ENCODE assay signal across 9 cellular contexts in genomic region chr5:132776932-132777208, GRCh38. TPM values are rescaled to one million over a fixed set of nuclear protein-coding genes. Genes with fewer than 3 reads are reported as not detected.
DNase-seq lines count a peak whose midpoint lies in the region; FAIRE-seq and TF ChIP-seq lines count a peak whose summit lies in the region.
"Had no signal": no experiment of that assay in that cellular context is flagged by ENCODE, and none has a peak within 500 bp of the region (broad histone marks: within the 10 kb centered on the region; RNA-seq: fewer than 3 reads in every experiment).

No MANE protein-coding gene starts in this region.

- H3K4me3 Mint-ChIP-seq in H9, result peak overlapping the region in 1 of 2 experiments; percentile 17; a peak in 1 of 5 replicates

- no peak overlapping the region for H2BK15ac ChIP-seq in H9 (ENCODE audit: low read depth, low read length)

- FAIRE-seq in HTR-8/SVneo (lab: Jason Lieb, UNC), result no peak
- FAIRE-seq in frontal cortex (lab: Jason Lieb, UNC), result no peak

- peaks cover 74% of the 10 kb centered on the region for H3K27me3 Mint-ChIP-seq in H9 (ENCODE audit: low read depth)

- H3K56ac ChIP-seq in H9 (ENCODE audit: insufficient read length, low read depth, low read length), result no peak overlapping the region

- H3K9ac ChIP-seq in H9 (ENCODE audit: extremely low read depth, insufficient read length, low read length) (no peak overlapping the region), adipocyte (ENCODE audit: low read length) (peak overlapping the region; percentile 81)

- H3K9me3 ChIP-seq in H9 (ENCODE audit: control insufficient read depth, low read depth, low read length) (no peaks in the 10 kb centered on the region), adipocyte (ENCODE audit: control insufficient read depth, low read length) (no peaks in the 10 kb centered on the region), iPS-18c (ENCODE audit: control insufficient read depth, insufficient read depth, low read length) (no peaks in the 10 kb centered on the region)

- no peak overlapping the region for H2BK20ac ChIP-seq in H9 (ENCODE audit: low read depth, low read length, poor library complexity, severe bottlenecking)

- H3K23me2 ChIP-seq in H9 (ENCODE audit: insufficient read length, low read depth, low read length, poor library complexity, severe bottlenecking), result peaks cover 13% of the 10 kb centered on the region

- H3K27me3 ChIP-seq in H9 (ENCODE audit: insufficient read depth, low read length) (peaks cover 16% of the 10 kb centered on the region; the same call in 1 of the 2 replicates), adipocyte (replicated peaks; ENCODE audit: control insufficient read depth, insufficient read depth, low read length) (no peaks in the 10 kb centered on the region)

- peaks cover 21 to 24% of the 10 kb centered on the region in 2 experiments for H3K4me1 Mint-ChIP-seq in H9

- no peak overlapping the region for H4K5ac ChIP-seq in H9 (ENCODE audit: insufficient read length, low read depth, low read length)

- H3K18ac ChIP-seq in H9 (ENCODE audit: insufficient read length, low read depth, low read length), result no peak overlapping the region

- H3T11ph ChIP-seq in H9 (ENCODE audit: low read length), result no peak overlapping the region

- no peak overlapping the region for H4K91ac ChIP-seq in H9 (ENCODE audit: insufficient read length, low read depth, low read length)

- WGBS in H9 (ENCODE audit: extremely low coverage, insufficient read length, low lambda C conversion rate), result no CpG with 5 or more reads among the region's 41 CpGs

- H3K4me2 ChIP-seq in H9 (ENCODE audit: insufficient read depth, insufficient read length, low read length), result peak overlapping the region; percentile 67

- no peak overlapping the region for H3K4ac ChIP-seq in H9 (ENCODE audit: low read depth, low read length)

- H3K4me1 ChIP-seq in H9 (ENCODE audit: insufficient read depth, low read length) (peaks cover 6% of the 10 kb centered on the region; the same call in 1 of the 2 replicates), adipocyte (ENCODE audit: control insufficient read depth, insufficient read depth, low read length) (peaks cover 24% of the 10 kb centered on the region)

- H3K4me3 ChIP-seq in adipocyte (ENCODE audit: low read length), result peak overlapping the region; percentile 86
- peak overlapping the region; percentile 74 for H3K4me3 ChIP-seq in iPS-18c (ENCODE audit: insufficient read depth, low read depth, low read length)

- no peak overlapping the region for H2AK5ac ChIP-seq in H9 (ENCODE audit: insufficient read length, low read length)

- H3K79me2 ChIP-seq in H9 (ENCODE audit: insufficient read depth, low read length), result peaks cover 2% of the 10 kb centered on the region; the same call in 1 of the 2 replicates

- peaks cover 2% of the 10 kb centered on the region for H3K79me1 ChIP-seq in H9 (ENCODE audit: insufficient read depth, low read depth, low read length, poor library complexity, severe bottlenecking)

- H3K36me3 ChIP-seq in adipocyte (ENCODE audit: control insufficient read depth, insufficient read depth, low read length, severe bottlenecking), result no peaks in the 10 kb centered on the region

- H4K20me1 ChIP-seq in H9 (ENCODE audit: control insufficient read depth, insufficient read depth, insufficient read length), result no peaks in the 10 kb centered on the region

- no peak overlapping the region for H3K27ac Mint-ChIP-seq in H9
- H3K27ac Mint-ChIP-seq: activated naive CD4-positive, alpha-beta T cell treated with anti-CD3 and anti-CD28 coated beads for 36 hours had no signal

- DNase-seq in H9 (no peak), adipocyte (ENCODE audit: low read depth) (no peak), NCI-H2171 treated with DMSO at 0.1 percent for 48 hours (lab: John Stamatoyannopoulos, UW) (no peak), HTR-8/SVneo (ENCODE audit: insufficient read length, low spot score) (no peak), frontal cortex (ENCODE audit: low spot score in 2 of 2) (no peak), nucleus accumbens (lab: John Stamatoyannopoulos, UW) (no peak)

- no peaks in the 10 kb centered on the region for H3K36me3 Mint-ChIP-seq in H9 (ENCODE audit: insufficient read depth in 1 of 3, low read depth in 3 of 3)

- TF ChIP-seq CTCF in H9 (conservative IDR thresholded peaks at IDR 0.05), result no peak

- no peak overlapping the region for H3K14ac ChIP-seq in H9 (ENCODE audit: insufficient read depth, low read length)

- H2BK12ac ChIP-seq in H9 (ENCODE audit: insufficient read length, low read depth, low read length), result no peak overlapping the region

- no peak overlapping the region for H2BK120ac ChIP-seq in H9 (ENCODE audit: low read depth, low read length, poor library complexity, severe bottlenecking)

- no peaks in the 10 kb centered on the region; a peak in 1 of 5 replicates for H3K9me3 Mint-ChIP-seq in H9
- H3K9me3 Mint-ChIP-seq: activated naive CD4-positive, alpha-beta T cell treated with anti-CD3 and anti-CD28 coated beads for 36 hours had no signal

- no peak overlapping the region for H2BK5ac ChIP-seq in H9 (ENCODE audit: insufficient read length, low read length)

- no peak overlapping the region for H4K8ac ChIP-seq in H9 (replicated peaks; ENCODE audit: insufficient read length, low read depth, low read length)

- H3K23ac ChIP-seq in H9 (ENCODE audit: insufficient read length, low read depth, low read length), result no peak overlapping the region

- H3K27ac ChIP-seq in H9 (ENCODE audit: insufficient read length, low read depth, low read length) (no peak overlapping the region), temporal lobe (ENCODE audit: low read depth, low read length) (peak overlapping the region; percentile 94)

- H2AFZ ChIP-seq in H9 (ENCODE audit: low read length), result no peak overlapping the region

RNA-seq across cellular contexts. Expression of gene SEPTIN8, which starts 0.2 kb away (rescaled TPM):
- total RNA-seq in H9 (2021) (36.0 and 38.2 TPM in 2 replicates), temporal lobe (27.3 TPM), frontal cortex (28.1 TPM)

RNA-seq across cellular contexts. Expression of gene CCNI2, which starts 29.6 kb away (rescaled TPM):
- total RNA-seq in H9 (2021), result 0.57 and 0.90 TPM in 2 replicates
- total RNA-seq in temporal lobe, result under 0.01 TPM
- 1.6 TPM for total RNA-seq in frontal cortex

RNA-seq across cellular contexts. Expression of gene SOWAHA, which starts 36.2 kb away (rescaled TPM):
- 0.20 and 0.31 TPM in 2 replicates for total RNA-seq in H9 (2021)
- 4.7 TPM for total RNA-seq in temporal lobe
- 4.5 TPM for total RNA-seq in frontal cortex
- total RNA-seq: activated naive CD4-positive, alpha-beta T cell treated with anti-CD3 and anti-CD28 coated beads for 36 hours had no signal

RNA-seq across cellular contexts. Expression of gene KIF3A, which starts 39.5 kb away (rescaled TPM):
- total RNA-seq in H9 (2021) (12.9 and 13.2 TPM in 2 replicates), temporal lobe (75.0 TPM), frontal cortex (95.8 TPM)

RNA-seq across cellular contexts. Expression of gene SHROOM1, which starts 53.6 kb away (rescaled TPM):
- total RNA-seq in H9 (2021) (5.8 and 7.0 TPM in 2 replicates), temporal lobe (2.2 TPM), frontal cortex (0.82 TPM)
